Comparison of ENCODE assay signal across 6 cellular contexts in genomic region chr17:20501896-20502295, GRCh38. TPM values are rescaled to one million over a fixed set of nuclear protein-coding genes. Genes with fewer than 3 reads are reported as not detected.
"Had no signal": no experiment of that assay in that cellular context is flagged by ENCODE, and none has a peak within 500 bp of the region (broad histone marks: within the 10 kb centered on the region; RNA-seq: fewer than 3 reads in every experiment).

No MANE protein-coding gene starts in this region.

RNA-seq across cellular contexts. Expression of gene LGALS9B, which starts 34.6 kb away (rescaled TPM):
- total RNA-seq: HT-29, K562, M059J, SK-MEL-5 had no signal
- polyA plus RNA-seq: IgD-negative memory B cell, K562, SK-N-SH had no signal
